ENCODE assay signal across 7 cellular contexts in genomic region chr17:48101012-48101720, GRCh38.
DNase-seq lines count a peak whose midpoint lies in the region; ATAC-seq lines count a peak whose summit lies in the region.

Gene CBX1, minus strand, starts transcription at chr17:48101478. Its CDS starts 24,474 bp downstream, at chr17:48077004.

- ATAC-seq in GM18517 (IDR thresholded peaks at IDR 0.05; ENCODE audit: unreplicated experiment) = peak; percentile 85
- ATAC-seq in HG03039 (IDR thresholded peaks at IDR 0.05; ENCODE audit: unreplicated experiment) = peak; percentile 80

- DNase-seq in NCI-H2081 treated with DMSO at 0.1 percent for 48 hours (lab: John Stamatoyannopoulos, UW) (peak; percentile 90), T1000 (lab: John Stamatoyannopoulos, UW) (peak; percentile 83), astrocyte of the hippocampus (ENCODE audit: low read depth, low spot score) (peak; percentile 98), hippocampal formation (lab: John Stamatoyannopoulos, UW) (peak; percentile 88 to 94), retina (peak; percentile 96)

Comparison
In these comparisons a context has a peak if more than half of its experiments do, and no peak if none do; other contexts are left out.
1. Peak in every context shown above with its lines: DNase-seq and ATAC-seq.